Comparison of ENCODE assay signal across 1 cellular context in the genomic region with DNA sequence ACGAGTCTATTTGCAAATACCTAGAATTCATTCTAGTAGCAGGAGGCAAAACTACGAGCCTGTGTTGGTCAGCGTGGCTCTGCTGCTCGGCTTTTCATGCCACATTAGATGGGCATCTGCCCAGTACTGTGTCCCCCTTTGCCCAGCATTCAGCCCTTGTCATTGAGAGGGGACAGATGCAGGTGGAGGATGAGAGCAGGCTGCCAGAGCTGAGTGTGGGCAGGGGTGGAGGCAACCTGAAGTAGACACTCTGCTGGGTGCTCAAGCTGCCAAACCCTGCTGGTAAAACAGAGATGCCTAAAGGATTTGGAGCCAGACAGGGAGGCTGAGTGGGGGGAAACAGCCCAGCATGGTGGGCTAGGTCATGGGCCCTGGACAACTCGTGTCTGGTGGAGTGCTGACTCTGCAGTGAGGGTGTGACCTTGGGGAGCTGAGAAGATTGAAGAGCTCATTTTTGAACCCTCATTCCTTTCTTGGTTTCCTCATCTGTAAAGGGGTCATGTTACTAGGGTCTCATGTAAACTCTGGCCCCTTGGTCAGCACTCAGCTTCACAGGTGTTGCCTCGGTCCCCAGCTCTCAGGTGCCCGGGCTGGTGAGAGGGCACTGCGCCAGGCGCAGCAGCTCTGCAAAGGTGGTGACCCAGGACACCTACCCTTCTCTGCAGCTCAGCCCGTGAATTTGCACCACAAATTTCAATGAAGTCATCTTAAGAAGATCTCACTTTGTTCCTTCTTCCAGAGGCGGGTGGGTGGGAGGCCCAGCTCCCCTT.
TF ChIP-seq lines count a peak whose summit lies in the region.

No MANE protein-coding gene starts in this region.

TF ChIP-seq in K562, 482 proteins besides CTCF, POLR2A, EP300 and RAD21 (continued from another document):
- TF ChIP-seq, protein P1, sequence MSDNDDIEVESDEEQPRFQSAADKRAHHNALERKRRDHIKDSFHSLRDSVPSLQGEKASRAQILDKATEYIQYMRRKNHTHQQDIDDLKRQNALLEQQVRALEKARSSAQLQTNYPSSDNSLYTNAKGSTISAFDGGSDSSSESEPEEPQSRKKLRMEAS (CRISPR knock-in tag; IDR thresholded peaks at IDR 0.05), result 0 out of 2 replicates have a peak, but pooled peaks have one; percentile 1
